Comparison of ENCODE assay signal across 8 cellular contexts in the genomic region with DNA sequence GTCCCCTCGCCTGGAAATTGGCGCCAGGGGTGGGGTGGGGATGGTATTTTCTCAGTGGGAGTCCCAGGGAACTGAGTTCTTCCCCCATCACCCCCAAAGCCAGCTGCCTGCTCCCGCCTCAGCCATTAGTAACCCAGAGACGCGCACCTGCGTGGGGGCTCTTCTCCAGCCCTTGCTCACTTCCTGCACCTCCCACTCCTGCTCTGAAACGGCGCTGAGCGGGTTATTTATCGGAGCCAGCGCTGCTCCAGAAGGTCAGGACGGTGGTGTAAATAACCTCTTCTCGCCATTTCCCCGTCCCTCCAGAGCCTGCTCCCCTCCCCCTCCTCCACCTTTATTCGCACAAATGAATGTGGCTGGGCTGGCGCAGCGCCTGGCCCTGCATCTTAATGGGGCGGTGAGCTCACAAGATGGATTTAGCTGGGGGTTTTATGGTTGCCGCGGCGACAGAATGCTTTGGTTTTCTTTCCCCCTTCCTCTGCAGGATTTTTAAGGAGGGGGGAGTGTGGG.
DNase-seq lines count a peak whose midpoint lies in the region; ATAC-seq and TF ChIP-seq lines count a peak whose summit lies in the region.

No MANE protein-coding gene starts in this region.

- DNase-seq in COLO668 (lab: John Stamatoyannopoulos, UW; ENCODE audit: unreplicated experiment) (peak; percentile 74), NCI-H2107 treated with DMSO at 0.1 percent for 48 hours (lab: John Stamatoyannopoulos, UW; ENCODE audit: unreplicated experiment) (peak; percentile 92), anterior cingulate cortex (lab: John Stamatoyannopoulos, UW) (peak in 55 of 58 donors; percentile 37 to 87 (median 71)), kidney tubule cell (ENCODE audit: low spot score) (peak; percentile 51), HEK293T (ENCODE audit: extremely low spot score) (no peak)
- DNase-seq in stimulated activated CD4-positive, alpha-beta T cell treated with anti-CD3 and anti-CD28 coated beads, TNF-alpha, amount 100 ng/mL, for 24 hours (ENCODE audit: low read depth in 3 of 3), result peak in 2 of 3 experiments; percentile 16 to 50

- POLR2A ChIA-PET in HEK293T (lab: Yijun Ruan, JAX), result interaction anchor here (1.2 to 2.1 kb wide), 2 partner anchors 11 to 72 kb away, joined by 3 to 10 read pairs; a partner anchor contains a TSS

- ATAC-seq in HG03571 (IDR thresholded peaks at IDR 0.05; ENCODE audit: unreplicated experiment) (no peak), GM18520 (IDR thresholded peaks at IDR 0.05; ENCODE audit: unreplicated experiment) (no peak)

- CTCF ChIA-PET in HEK293T (lab: Yijun Ruan, JAX), result interaction anchor here (1.1 to 1.2 kb wide), 2 partner anchors 8 to 19 kb away, joined by 3 read pairs; no protein-coding TSS in a partner anchor

TF ChIP-seq in HEK293T, 16 proteins besides CTCF, POLR2A, EP300 and RAD21:
- no peak for TF ChIP-seq ELF4 (IDR thresholded peaks at IDR 0.05)
- TF ChIP-seq FOXA1 (IDR thresholded peaks at IDR 0.05), result no peak
- TF ChIP-seq FOXM1 (IDR thresholded peaks at IDR 0.05; ENCODE audit: borderline replicate concordance), result no peak
- TF ChIP-seq LEF1 (IDR thresholded peaks at IDR 0.05; ENCODE audit: borderline replicate concordance), result no peak
- no peak for TF ChIP-seq TARDBP (IDR thresholded peaks at IDR 0.05)
- TF ChIP-seq NFRKB (IDR thresholded peaks at IDR 0.05), result no peak
- TF ChIP-seq, protein P1, sequence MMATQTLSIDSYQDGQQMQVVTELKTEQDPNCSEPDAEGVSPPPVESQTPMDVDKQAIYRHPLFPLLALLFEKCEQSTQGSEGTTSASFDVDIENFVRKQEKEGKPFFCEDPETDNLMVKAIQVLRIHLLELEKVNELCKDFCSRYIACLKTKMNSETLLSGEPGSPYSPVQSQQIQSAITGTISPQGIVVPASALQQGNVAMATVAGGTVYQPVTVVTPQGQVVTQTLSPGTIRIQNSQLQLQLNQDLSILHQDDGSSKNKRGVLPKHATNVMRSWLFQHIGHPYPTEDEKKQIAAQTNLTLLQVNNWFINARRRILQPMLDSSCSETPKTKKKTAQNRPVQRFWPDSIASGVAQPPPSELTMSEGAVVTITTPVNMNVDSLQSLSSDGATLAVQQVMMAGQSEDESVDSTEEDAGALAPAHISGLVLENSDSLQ (IDR thresholded peaks at IDR 0.05), result no peak
- TF ChIP-seq ARNT (IDR thresholded peaks at IDR 0.05), result no peak
- TF ChIP-seq SUZ12 (IDR thresholded peaks at IDR 0.05), result no peak
